ENCODE assay signal across 2 cellular contexts in the genomic region with DNA sequence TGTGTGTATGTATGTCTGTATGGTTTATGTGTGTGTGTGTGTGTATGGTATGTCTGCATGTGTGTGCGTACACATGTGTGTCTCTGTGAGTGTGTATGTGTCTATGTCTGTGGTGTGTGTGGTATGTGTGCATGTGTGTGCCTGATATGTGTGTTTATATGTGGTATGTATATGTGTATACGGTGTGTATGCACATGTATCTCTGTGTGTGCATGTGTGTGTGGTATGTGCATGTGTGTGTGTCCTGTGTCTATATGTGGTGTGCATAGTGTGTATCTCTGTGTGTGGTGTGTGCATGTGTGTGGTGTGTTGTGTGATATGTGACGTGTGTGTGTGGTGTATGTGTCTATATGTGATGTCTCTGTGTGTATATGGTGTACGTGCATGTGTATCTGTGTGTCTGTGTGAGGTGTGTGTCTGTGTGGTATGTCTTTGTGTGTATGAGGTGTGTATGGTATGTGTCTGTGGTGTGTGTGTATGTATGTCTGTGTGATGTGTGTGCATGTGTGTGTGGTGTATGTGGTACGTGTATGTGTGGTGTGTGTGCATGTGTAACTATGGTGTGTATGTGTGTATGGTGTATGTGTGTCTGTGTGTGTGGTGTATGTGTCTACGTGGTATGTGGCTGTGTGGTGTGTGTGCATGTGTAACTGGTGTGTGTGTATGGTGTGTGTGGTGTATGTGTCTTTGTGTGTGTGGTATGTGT.
TF ChIP-seq lines count a peak whose summit lies in the region.

No MANE protein-coding gene starts in this region.

TF ChIP-seq in HepG2, 621 proteins besides CTCF, POLR2A, EP300 and RAD21 (continued from another document):
- no peak for TF ChIP-seq SIX4 (CRISPR knock-in tag; IDR thresholded peaks at IDR 0.05)

TF ChIP-seq in K562, 482 proteins besides CTCF, POLR2A, EP300 and RAD21 (continued from another document):
- TF ChIP-seq, protein P1, sequence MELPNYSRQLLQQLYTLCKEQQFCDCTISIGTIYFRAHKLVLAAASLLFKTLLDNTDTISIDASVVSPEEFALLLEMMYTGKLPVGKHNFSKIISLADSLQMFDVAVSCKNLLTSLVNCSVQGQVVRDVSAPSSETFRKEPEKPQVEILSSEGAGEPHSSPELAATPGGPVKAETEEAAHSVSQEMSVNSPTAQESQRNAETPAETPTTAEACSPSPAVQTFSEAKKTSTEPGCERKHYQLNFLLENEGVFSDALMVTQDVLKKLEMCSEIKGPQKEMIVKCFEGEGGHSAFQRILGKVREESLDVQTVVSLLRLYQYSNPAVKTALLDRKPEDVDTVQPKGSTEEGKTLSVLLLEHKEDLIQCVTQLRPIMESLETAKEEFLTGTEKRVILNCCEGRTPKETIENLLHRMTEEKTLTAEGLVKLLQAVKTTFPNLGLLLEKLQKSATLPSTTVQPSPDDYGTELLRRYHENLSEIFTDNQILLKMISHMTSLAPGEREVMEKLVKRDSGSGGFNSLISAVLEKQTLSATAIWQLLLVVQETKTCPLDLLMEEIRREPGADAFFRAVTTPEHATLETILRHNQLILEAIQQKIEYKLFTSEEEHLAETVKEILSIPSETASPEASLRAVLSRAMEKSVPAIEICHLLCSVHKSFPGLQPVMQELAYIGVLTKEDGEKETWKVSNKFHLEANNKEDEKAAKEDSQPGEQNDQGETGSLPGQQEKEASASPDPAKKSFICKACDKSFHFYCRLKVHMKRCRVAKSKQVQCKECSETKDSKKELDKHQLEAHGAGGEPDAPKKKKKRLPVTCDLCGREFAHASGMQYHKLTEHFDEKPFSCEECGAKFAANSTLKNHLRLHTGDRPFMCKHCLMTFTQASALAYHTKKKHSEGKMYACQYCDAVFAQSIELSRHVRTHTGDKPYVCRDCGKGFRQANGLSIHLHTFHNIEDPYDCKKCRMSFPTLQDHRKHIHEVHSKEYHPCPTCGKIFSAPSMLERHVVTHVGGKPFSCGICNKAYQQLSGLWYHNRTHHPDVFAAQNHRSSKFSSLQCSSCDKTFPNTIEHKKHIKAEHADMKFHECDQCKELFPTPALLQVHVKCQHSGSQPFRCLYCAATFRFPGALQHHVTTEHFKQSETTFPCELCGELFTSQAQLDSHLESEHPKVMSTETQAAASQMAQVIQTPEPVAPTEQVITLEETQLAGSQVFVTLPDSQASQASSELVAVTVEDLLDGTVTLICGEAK (IDR thresholded peaks at IDR 0.05), result no peak
- TF ChIP-seq, protein P1 (CRISPR knock-in tag; IDR thresholded peaks at IDR 0.05), result no peak
- 0 out of 2 replicates have a peak, but pooled peaks have one; percentile 35 for TF ChIP-seq ARID4B (CRISPR knock-in tag; IDR thresholded peaks at IDR 0.05)
- 0 out of 2 replicates have a peak, but pooled peaks have one; percentile 8 for TF ChIP-seq CBFA2T3 (IDR thresholded peaks at IDR 0.05)
- peak; percentile 38; the same call in 1 of the 2 replicates for TF ChIP-seq ARID2 (IDR thresholded peaks at IDR 0.05)
